ENCODE assay signal across 21 cellular contexts in genomic region chr1:33656467-33656866, GRCh38.
"Had no signal": no experiment of that assay in that cellular context is flagged by ENCODE, and none has a peak within 500 bp of the region (broad histone marks: within the 10 kb centered on the region; RNA-seq: fewer than 3 reads in every experiment).

No MANE protein-coding gene starts in this region.

- H3K27ac ChIP-seq: adrenal gland, breast epithelium, KMS-11, SK-N-MC had no signal

- ATAC-seq: activated CD4-positive, CD25-positive, alpha-beta regulatory T cell treated with anti-CD3 and anti-CD28 coated beads, Interleukin-2, amount 50 U/mL, for 24 hours; activated CD8-positive, alpha-beta T cell treated with anti-CD3 and anti-CD28 coated beads for 36 hours; T-cell had no signal

- H3K9me3 ChIP-seq: adrenal gland, breast epithelium had no signal

- DNase-seq: activated CD4-positive, alpha-beta T cell treated with anti-CD3 and anti-CD28 coated beads for 4 hours; activated CD8-positive, alpha-beta memory T cell treated with anti-CD3 and anti-CD28 coated beads, Interleukin-2, amount 50 U/mL, for 48 hours; activated CD8-positive, alpha-beta T cell treated with anti-CD3 and anti-CD28 coated beads for 36 hours; activated naive CD4-positive, alpha-beta T cell treated with anti-CD3 and anti-CD28 coated beads, Interleukin-2, amount 50 U/mL, for 16 hours; activated naive CD8-positive, alpha-beta T cell treated with anti-CD3 and anti-CD28 coated beads, Interleukin-2, amount 10 ng/mL, durations not matched to agents 7 days and 5 days; activated T-cell treated with anti-CD3 and anti-CD28 coated beads, Interleukin-2, amount 50 U/mL, for 1 hour; adrenal gland; aorta; NCI-H1048; NCI-H146; NCI-H187 treated with DMSO at 0.1 percent for 48 hours; NCI-H2081 treated with DMSO at 0.1 percent for 48 hours; NCI-H2171 treated with DMSO at 0.1 percent for 48 hours; NCI-H345; NCI-H510A; NCI-H69; T-cell had no signal

- H3K27me3 ChIP-seq: adrenal gland, breast epithelium had no signal

- H3K4me3 ChIP-seq: adrenal gland, breast epithelium, SK-N-MC had no signal

- H3K36me3 ChIP-seq: adrenal gland, breast epithelium had no signal

- H3K4me1 ChIP-seq: adrenal gland, breast epithelium had no signal
